In genomic region chr3:160565442-160566403, GRCh38 we compare ENCODE assay signal across 8 cellular contexts. TPM values are rescaled to one million over a fixed set of nuclear protein-coding genes. Genes with fewer than 3 reads are reported as not detected.
DNase-seq lines count a peak whose midpoint lies in the region; ATAC-seq and TF ChIP-seq lines count a peak whose summit lies in the region.

Gene KPNA4 (minus strand): TSS chr3:160565571. CDS start chr3:160565282, 289 bp downstream.

- H3K4me1 Mint-ChIP-seq in activated CD4-positive, alpha-beta T cell treated with anti-CD3 and anti-CD28 coated beads, Interleukin-2, amount 10 ng/mL, durations not matched to agents 7 days and 5 days = peaks cover 64% of the 10 kb centered on the region

- no peaks in the 10 kb centered on the region for H3K27me3 ChIP-seq in BLaER1

- no peaks in the 10 kb centered on the region for H3K27me3 Mint-ChIP-seq in activated CD4-positive, alpha-beta T cell treated with anti-CD3 and anti-CD28 coated beads, Interleukin-2, amount 10 ng/mL, durations not matched to agents 7 days and 5 days

- H3K27ac ChIP-seq in BLaER1 (peak within 1 kb of the TSS; percentile 97), coronary artery (peak within 1 kb of the TSS; percentile 97 to 99)

- TF ChIP-seq CTCF in coronary artery (IDR thresholded peaks at IDR 0.05) = no peak

- H3K9ac ChIP-seq in BLaER1 = peak within 1 kb of the TSS; percentile 99

- peaks cover 51% of the 10 kb centered on the region for H3K4me1 ChIP-seq in BLaER1

- no peaks in the 10 kb centered on the region for H3K9me3 Mint-ChIP-seq in activated CD4-positive, alpha-beta T cell treated with anti-CD3 and anti-CD28 coated beads, Interleukin-2, amount 10 ng/mL, durations not matched to agents 7 days and 5 days

- H3K4me2 ChIP-seq in BLaER1 = peak within 1 kb of the TSS; percentile 93

- CTCF ChIA-PET in activated CD4-positive, alpha-beta T cell treated with anti-CD3 and anti-CD28 coated beads, Interleukin-2, amount 10 ng/mL, durations not matched to agents 7 days and 5 days (lab: Charles Lee) = interaction anchor here (1.0 to 1.5 kb wide), 2 partner anchors 9 to 36 kb away, joined by 3 to 4 read pairs; no protein-coding TSS in a partner anchor

- DNase-seq in NCI-H69 (lab: John Stamatoyannopoulos, UW) (peak; percentile 96), coronary artery (ENCODE audit: low spot score) (peak; percentile 99), left kidney (ENCODE audit: low read depth, low spot score) (peak; percentile 99)
- DNase-seq in activated CD4-positive, alpha-beta T cell treated with anti-CD3 and anti-CD28 coated beads, Interleukin-2, amount 10 ng/mL, durations not matched to agents 7 days and 5 days = peak; percentile 97
- peak; percentile 95 to 96 for DNase-seq in stimulated activated CD4-positive, alpha-beta T cell treated with anti-CD3 and anti-CD28 coated beads, Interleukin-2, amount 100 ng/mL, for 24 hours

- H3K36me3 Mint-ChIP-seq in activated CD4-positive, alpha-beta T cell treated with anti-CD3 and anti-CD28 coated beads, Interleukin-2, amount 10 ng/mL, durations not matched to agents 7 days and 5 days (ENCODE audit: low read depth) = peaks cover 36% of the 10 kb centered on the region

- H3K27ac Mint-ChIP-seq in activated CD4-positive, alpha-beta T cell treated with anti-CD3 and anti-CD28 coated beads, Interleukin-2, amount 10 ng/mL, durations not matched to agents 7 days and 5 days = peak within 1 kb of the TSS; percentile 94

- H4K20me1 ChIP-seq in BLaER1 = peaks cover 43% of the 10 kb centered on the region

- peak within 1 kb of the TSS; percentile 98 for H3K4me3 ChIP-seq in BLaER1
- peak within 1 kb of the TSS; percentile 88 for H3K4me3 ChIP-seq in coronary artery

- H3K4me3 Mint-ChIP-seq in activated CD4-positive, alpha-beta T cell treated with anti-CD3 and anti-CD28 coated beads, Interleukin-2, amount 10 ng/mL, durations not matched to agents 7 days and 5 days = peak within 1 kb of the TSS; percentile 96

- peak; percentile 91 for ATAC-seq in GM19328 (IDR thresholded peaks at IDR 0.05; ENCODE audit: unreplicated experiment)
- ATAC-seq in HG03520 (IDR thresholded peaks at IDR 0.05; ENCODE audit: unreplicated experiment) = peak; percentile 93

- peaks cover 6% of the 10 kb centered on the region; the same call in 1 of the 2 replicates for H3K9me3 ChIP-seq in BLaER1

- H3K36me3 ChIP-seq in BLaER1 = peaks cover 35% of the 10 kb centered on the region

- POLR2A ChIA-PET in activated CD4-positive, alpha-beta T cell treated with anti-CD3 and anti-CD28 coated beads, Interleukin-2, amount 10 ng/mL, durations not matched to agents 7 days and 5 days (lab: Charles Lee) = no interaction called here

RNA-seq across cellular contexts. Expression of gene KPNA4, which starts in this region (rescaled TPM):
- 10 to 100 TPM; 38.6 to 53.7 TPM for total RNA-seq in activated CD4-positive, alpha-beta T cell treated with anti-CD3 and anti-CD28 coated beads, Interleukin-2, amount 10 ng/mL, durations not matched to agents 7 days and 5 days

Comparison
In these comparisons a context has a peak if more than half of its experiments do, and no peak if none do; other contexts are left out.
1. Peak in every context shown above with its lines: DNase-seq, ATAC-seq, H3K4me3 ChIP-seq and H3K27ac ChIP-seq.